ENCODE assay signal across 14 cellular contexts in genomic region chr2:196076778-196077568, GRCh38. TPM values are rescaled to one million over a fixed set of nuclear protein-coding genes. Genes with fewer than 3 reads are reported as not detected.
A peak's percentile ranks its signal among the peaks of the same experiment; 100 is the strongest.
DNase-seq lines count a peak whose midpoint lies in the region; ATAC-seq and TF ChIP-seq lines count a peak whose summit lies in the region.
"Had no signal": no experiment of that assay in that cellular context is flagged by ENCODE, and none has a peak within 500 bp of the region (broad histone marks: within the 10 kb centered on the region; RNA-seq: fewer than 3 reads in every experiment).

No MANE protein-coding gene starts in this region.

- no peak for TF ChIP-seq RAD21 in IMR-90 (IDR thresholded peaks at IDR 0.05; ENCODE audit: low read length)

- H4K20me1 ChIP-seq in IMR-90 (ENCODE audit: insufficient read depth, low read length) (no peaks in the 10 kb centered on the region), osteoblast (ENCODE audit: insufficient read depth, low read length) (no peaks in the 10 kb centered on the region)

- peak overlapping the region; percentile 74 for H3K18ac ChIP-seq in IMR-90 (ENCODE audit: low read depth, low read length)

- dilution Hi-C loops in IMR-90 (cut with HindIII; ENCODE audit: low sequenced_read_pairs, unreplicated experiment), result no loop called here

- TF ChIP-seq CTCF in IMR-90 (conservative IDR thresholded peaks at IDR 0.05; ENCODE audit: low read depth, low read length) (no peak), osteoblast (IDR thresholded peaks at IDR 0.05; ENCODE audit: extremely low read depth, low read depth, low read length) (no peak), WERI-Rb-1 (IDR thresholded peaks at IDR 0.05; ENCODE audit: low read depth, low read length) (no peak)

- H3K4me2 ChIP-seq in IMR-90 (ENCODE audit: low read depth, low read length) (no peak overlapping the region), osteoblast (ENCODE audit: insufficient read depth, low read length) (no peak overlapping the region)

- no peak overlapping the region for H2AK9ac ChIP-seq in IMR-90 (replicated peaks; ENCODE audit: low read depth, low read length, poor library complexity)

- no CpG with 5 or more reads among the region's 5 CpGs for WGBS in IMR-90 (ENCODE audit: extremely low coverage in 2 of 2, insufficient read length in 1 of 2), 2 experiments

- no peak overlapping the region for H3K23ac ChIP-seq in IMR-90 (ENCODE audit: low read depth, low read length)

- TF ChIP-seq POLR2A in IMR-90 (IDR thresholded peaks at IDR 0.05; ENCODE audit: low read depth, low read length), result no peak

- peak overlapping the region; percentile 65 for H2BK120ac ChIP-seq in IMR-90 (ENCODE audit: low read depth, low read length)

- peaks cover 6% of the 10 kb centered on the region for H3K4me1 ChIP-seq in IMR-90 (ENCODE audit: control insufficient read depth, insufficient read depth, low read length)
- peaks cover 27% of the 10 kb centered on the region for H3K4me1 ChIP-seq in osteoblast (ENCODE audit: insufficient read depth, low read length)

- BruUV-seq in IMR-90 (replicated peaks; lab: Mats Ljungman, UMichigan), result no TSS peak

- peak overlapping the region; percentile 5; the same call in 1 of the 2 replicates for H3K27ac ChIP-seq in IMR-90 (ENCODE audit: insufficient read depth, low read length)
- peak overlapping the region; percentile 83 for H3K27ac ChIP-seq in osteoblast (ENCODE audit: low read depth, low read length)
- no peak overlapping the region for H3K27ac ChIP-seq in WERI-Rb-1
- H3K27ac ChIP-seq: VCaP had no signal

- DNase-seq in IMR-90 (no peak), osteoblast (ENCODE audit: insufficient read length, low spot score, missing footprints) (no peak), WERI-Rb-1 (no peak)
- no peak for DNase-seq in stimulated activated CD4-positive, alpha-beta T cell treated with anti-CD3 and anti-CD28 coated beads, Interleukin-4, amount 100 ng/mL, for 1 hour
- DNase-seq: cerebellar nuclear complex; DMS 273 treated with DMSO at 0.1 percent for 48 hours; GOT3; NCI-H2171 treated with DMSO at 0.1 percent for 48 hours; stimulated activated CD4-positive, alpha-beta T cell treated with anti-CD3 and anti-CD28 coated beads, Interleukin-12 subunit alpha, Interleukin-12 subunit beta, amount 100 ng/mL, for 4 hours had no signal

- peak overlapping the region; percentile 8; the same call in 1 of the 2 replicates for H4K91ac ChIP-seq in IMR-90 (ENCODE audit: insufficient read depth, low read depth, low read length)

- H3K79me2 ChIP-seq in osteoblast (ENCODE audit: insufficient read depth, low read length), result no peaks in the 10 kb centered on the region

- H3K4me3 ChIP-seq in IMR-90 (ENCODE audit: insufficient read depth, low read depth, low read length) (no peak overlapping the region), osteoblast (ENCODE audit: insufficient read depth, low read length) (no peak overlapping the region), WERI-Rb-1 (ENCODE audit: low read depth, low read length) (no peak overlapping the region)

- no peak overlapping the region for H2BK5ac ChIP-seq in IMR-90 (ENCODE audit: low read depth, low read length, poor library complexity, severe bottlenecking)

- in situ Hi-C loops in IMR-90 (cut with MboI; ENCODE audit: low sequenced_read_pairs), result loop anchor here (5.0 to 25.0 kb wide), 3 partner anchors 220 to 678 kb away; no protein-coding TSS in a partner anchor

- peak overlapping the region; percentile 4; the same call in 1 of the 2 replicates for H3K14ac ChIP-seq in IMR-90 (replicated peaks; ENCODE audit: low read depth, low read length)

- CTCF ChIA-PET in IMR-90 (lab: Yijun Ruan, JAX), result interaction anchor here (0.6 to 2.8 kb wide), 7 partner anchors 9 to 348 kb away, joined by 3 to 28 read pairs (median 4); partner anchors contain the start of gene DNAH7

- no peaks in the 10 kb centered on the region for H3K27me3 ChIP-seq in IMR-90 (ENCODE audit: control insufficient read depth, insufficient read depth, low read length)
- no peaks in the 10 kb centered on the region for H3K27me3 ChIP-seq in osteoblast (ENCODE audit: insufficient read depth, low read length)
- H3K27me3 ChIP-seq in WERI-Rb-1 (ENCODE audit: insufficient read depth, low read depth, severe bottlenecking), result no peaks in the 10 kb centered on the region

- peak overlapping the region; percentile 10 to 24; a peak in 1 of 4 replicates for H4K8ac ChIP-seq in IMR-90 (ENCODE audit: low read depth in 2 of 2, low read length in 2 of 2)

- H2BK15ac ChIP-seq in IMR-90 (ENCODE audit: low read depth, low read length), result peak overlapping the region; percentile 6; the same call in 1 of the 3 replicates

- peak overlapping the region; percentile 59 for H4K5ac ChIP-seq in IMR-90 (ENCODE audit: low read depth, low read length)

- H2AFZ ChIP-seq in IMR-90 (replicated peaks; ENCODE audit: low read length, poor library complexity) (no peak overlapping the region), osteoblast (ENCODE audit: low read length) (no peak overlapping the region)

- no peak overlapping the region for H3K56ac ChIP-seq in IMR-90 (ENCODE audit: extremely low read depth, insufficient read depth, low read length)

- peaks cover 2% of the 10 kb centered on the region; the same call in 1 of the 2 replicates for H3K9me1 ChIP-seq in IMR-90 (ENCODE audit: insufficient read depth, low read length)

- intact Hi-C loops in IMR-90 (cut with micrococcal nuclease), result no loop called here

- POLR2A ChIA-PET in IMR-90 (lab: Charles Lee; ENCODE audit: unreplicated experiment), result no interaction called here

- H3K4ac ChIP-seq in IMR-90 (ENCODE audit: low read depth, low read length), result peak overlapping the region; percentile 28

- peak overlapping the region; percentile 1; the same call in 1 of the 2 replicates for H2AK5ac ChIP-seq in IMR-90 (ENCODE audit: low read depth, low read length)

- H3K9me3 ChIP-seq in IMR-90 (ENCODE audit: control insufficient read depth, insufficient read depth, low read length), result no peaks in the 10 kb centered on the region
- H3K9me3 ChIP-seq in osteoblast (ENCODE audit: low read depth, low read length), result no peaks in the 10 kb centered on the region
- no peaks in the 10 kb centered on the region for H3K9me3 ChIP-seq in WERI-Rb-1 (ENCODE audit: severe bottlenecking)

- H3K36me3 ChIP-seq in IMR-90 (ENCODE audit: control insufficient read depth, insufficient read depth, low read length) (no peaks in the 10 kb centered on the region), osteoblast (ENCODE audit: insufficient read depth, low read length) (no peaks in the 10 kb centered on the region), WERI-Rb-1 (no peaks in the 10 kb centered on the region)

- peak overlapping the region; percentile 47; the same call in 1 of the 2 replicates for H2BK20ac ChIP-seq in IMR-90 (ENCODE audit: low read depth, low read length)

- peak; percentile 62 for ATAC-seq in GM18519 (IDR thresholded peaks at IDR 0.05; ENCODE audit: low FRiP score, unreplicated experiment)
- ATAC-seq in GM21717 (IDR thresholded peaks at IDR 0.05; ENCODE audit: unreplicated experiment), result peak; percentile 72
- ATAC-seq in IMR-90 (ENCODE audit: low read depth), result no peak
- ATAC-seq in GM18909 (IDR thresholded peaks at IDR 0.05; ENCODE audit: poor library complexity, unreplicated experiment), result no peak
- no peak for ATAC-seq in HG02852 (IDR thresholded peaks at IDR 0.05; ENCODE audit: unreplicated experiment)

- H3K9ac ChIP-seq in IMR-90 (ENCODE audit: low read depth, low read length), result no peak overlapping the region

- no peaks in the 10 kb centered on the region for H3K79me1 ChIP-seq in IMR-90 (ENCODE audit: low read depth in 1 of 2, low read length in 2 of 2)

TF ChIP-seq in IMR-90, 13 proteins besides CTCF, POLR2A, EP300 and RAD21:
- TF ChIP-seq ELK1 (IDR thresholded peaks at IDR 0.05; ENCODE audit: borderline replicate concordance, low read depth, low read length), result no peak
- no peak for TF ChIP-seq MAFK (IDR thresholded peaks at IDR 0.05; ENCODE audit: low read depth, low read length)
- TF ChIP-seq MXI1 (IDR thresholded peaks at IDR 0.05; ENCODE audit: borderline replicate concordance, low read depth, low read length), result no peak
- TF ChIP-seq FOS (IDR thresholded peaks at IDR 0.05; ENCODE audit: low read depth, low read length), result no peak

RNA-seq across cellular contexts. Expression of gene DNAH7, which starts 8.3 kb away (rescaled TPM):
- total RNA-seq in IMR-90 (2012; rRNA removed), result 0.28 and 0.36 TPM in 2 replicates
- polyA plus RNA-seq in IMR-90 (2012; rRNA removed), result 0.16 and 0.22 TPM in 2 replicates
- 0.04 and 0.15 TPM in 2 replicates for polyA plus RNA-seq in IMR-90 (2012; cell fraction: cytosol; rRNA removed)
- 0.02 and 0.26 TPM in 2 replicates for polyA plus RNA-seq in IMR-90 (2012; cell fraction: nucleus; rRNA removed; ENCODE audit: low replicate concordance)
- 2.5 and 2.9 TPM in 2 replicates for total RNA-seq in osteoblast

Comparison
In these comparisons a context has a peak if more than half of its experiments do, and no peak if none do; other contexts are left out.
1. ATAC-seq: peak in GM18519 (single experiment) and GM21717 (single experiment); none in IMR-90 (single experiment), GM18909 (single experiment) and HG02852 (single experiment).